ENCODE assay signal across 2 cellular contexts in the genomic region with DNA sequence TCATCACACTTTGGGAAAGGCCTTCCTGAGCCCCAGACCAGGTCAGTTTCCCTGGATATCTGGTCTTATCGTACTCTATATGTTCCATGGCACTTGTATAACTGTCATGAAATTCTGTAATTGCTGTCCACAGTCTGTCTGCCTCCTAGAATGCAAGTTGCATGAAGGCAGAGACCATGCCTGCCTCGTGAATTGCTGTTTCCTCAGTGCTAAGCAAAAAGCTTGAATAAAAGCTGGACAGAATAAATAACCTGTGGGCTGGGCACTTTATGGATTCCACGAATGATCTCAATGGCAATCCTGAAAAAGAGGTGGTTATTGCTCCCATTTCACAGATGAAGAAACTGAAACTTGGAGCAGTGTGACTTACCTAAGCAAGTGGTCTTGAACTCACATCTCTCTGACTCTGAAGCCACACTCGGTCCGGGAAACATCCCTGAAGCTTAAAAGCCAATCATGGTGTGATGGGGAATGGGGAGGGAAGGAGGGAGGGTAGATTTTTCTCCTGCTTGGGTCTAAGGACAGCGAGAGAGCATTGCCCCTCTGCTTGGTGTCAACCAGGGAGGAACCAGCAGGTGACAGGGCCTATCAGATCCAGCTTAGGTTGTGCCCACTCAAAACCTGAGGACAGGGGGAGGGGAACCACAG.
A peak's percentile ranks its signal among the peaks of the same experiment; 100 is the strongest.
TF ChIP-seq lines count a peak whose summit lies in the region.

No MANE protein-coding gene starts in this region.

TF ChIP-seq in GM23338, 12 proteins besides CTCF, POLR2A, EP300 and RAD21:
- TF ChIP-seq REST (IDR thresholded peaks at IDR 0.05; ENCODE audit: unreplicated experiment) (no peak), EZH2 (IDR thresholded peaks at IDR 0.05; ENCODE audit: low read depth, unreplicated experiment) (peak; percentile 86), STAT1 (IDR thresholded peaks at IDR 0.05; ENCODE audit: unreplicated experiment) (no peak), ZNF331 (CRISPR knock-in tag; IDR thresholded peaks at IDR 0.05; ENCODE audit: low read depth) (no peak)

TF ChIP-seq in K562, 482 proteins besides CTCF, POLR2A, EP300 and RAD21:
- TF ChIP-seq PRPF4 (IDR thresholded peaks at IDR 0.05; ENCODE audit: insufficient read depth, low read depth, low read length, poor library complexity, severe bottlenecking) (no peak), RBM25 (IDR thresholded peaks at IDR 0.05; ENCODE audit: low read depth, low read length, severe bottlenecking) (peak; percentile 49), BCOR (IDR thresholded peaks at IDR 0.05) (0 out of 2 replicates have a peak, but pooled peaks have one; percentile 15)
